ENCODE assay signal across 8 cellular contexts in genomic region chr14:30558675-30559555, GRCh38. TPM values are rescaled to one million over a fixed set of nuclear protein-coding genes. Genes with fewer than 3 reads are reported as not detected.
A peak's percentile ranks its signal among the peaks of the same experiment; 100 is the strongest.
DNase-seq lines count a peak whose midpoint lies in the region; ATAC-seq and TF ChIP-seq lines count a peak whose summit lies in the region.

TSS of gene G2E3 (plus strand) at chr14:30559158. CDS start at chr14:30581080, 21,922 bp downstream.

- ATAC-seq in HG02798 (IDR thresholded peaks at IDR 0.05; ENCODE audit: poor library complexity, unreplicated experiment) (peak; percentile 100), left ventricle myocardium superior (peak; percentile 100), psoas muscle (peak; percentile 98 to 100 (median 100))

- peaks cover 20% of the 10 kb centered on the region for H3K36me3 Mint-ChIP-seq in T-helper 1 cell treated with Interleukin-12 subunit alpha and Interleukin-12 subunit beta and Interleukin-4 antibody, amounts not matched to agents 30 μg/mL and 1 μg/mL, for 36 hours (ENCODE audit: low read depth)

- H3K4me3 ChIP-seq in psoas muscle (peak within 1 kb of the TSS; percentile 90), urinary bladder (ENCODE audit: low read depth, low read length) (peak within 1 kb of the TSS; percentile 80)

- H3K9me3 Mint-ChIP-seq in T-helper 1 cell treated with Interleukin-12 subunit alpha and Interleukin-12 subunit beta and Interleukin-4 antibody, amounts not matched to agents 30 μg/mL and 1 μg/mL, for 36 hours: no peaks in the 10 kb centered on the region

- peak within 1 kb of the TSS; percentile 73 for H3K27ac ChIP-seq in psoas muscle
- peak within 1 kb of the TSS; percentile 81 for H3K27ac ChIP-seq in urinary bladder (ENCODE audit: low read depth)

- intact Hi-C loops in left ventricle myocardium superior (cut with micrococcal nuclease): no loop called here
- intact Hi-C loops in psoas muscle (cut with DNase I): loop anchor here in 1 of 2 donors (5.0 kb wide), 1 partner anchor 38 kb away; no protein-coding TSS in a partner anchor

- no peaks in the 10 kb centered on the region for H3K9me3 ChIP-seq in psoas muscle

- H3K27me3 ChIP-seq in psoas muscle (ENCODE audit: insufficient read depth in 3 of 3, low read length in 2 of 3): no peaks in the 10 kb centered on the region

- TF ChIP-seq CTCF in GM13976 (IDR thresholded peaks at IDR 0.05; ENCODE audit: borderline replicate concordance, control extremely low read depth, extremely low read depth, insufficient read depth, missing control alignments) (no peak), psoas muscle (IDR thresholded peaks at IDR 0.05) (no peak)

- peak within 1 kb of the TSS; percentile 100 for H3K4me3 Mint-ChIP-seq in T-helper 1 cell treated with Interleukin-12 subunit alpha and Interleukin-12 subunit beta and Interleukin-4 antibody, amounts not matched to agents 30 μg/mL and 1 μg/mL, for 36 hours

- no peaks in the 10 kb centered on the region for H3K36me3 ChIP-seq in psoas muscle (ENCODE audit: insufficient read depth in 1 of 2, low read depth in 1 of 2)
- no peaks in the 10 kb centered on the region for H3K36me3 ChIP-seq in urinary bladder (ENCODE audit: insufficient read depth)

- H3K4me1 ChIP-seq in psoas muscle (peaks cover 8% of the 10 kb centered on the region), urinary bladder (ENCODE audit: insufficient read depth) (no peaks in the 10 kb centered on the region)

- DNase-seq in GM13976 (ENCODE audit: low spot score) (peak; percentile 94), NCI-H1417 treated with DMSO at 0.1 percent for 48 hours (lab: John Stamatoyannopoulos, UW) (peak; percentile 85), amygdala (lab: John Stamatoyannopoulos, UW) (peak; percentile 9 to 85 (median 68)), left ventricle myocardium superior (peak; percentile 93), psoas muscle (peak; percentile 88 to 92)

- H3K27me3 Mint-ChIP-seq in T-helper 1 cell treated with Interleukin-12 subunit alpha and Interleukin-12 subunit beta and Interleukin-4 antibody, amounts not matched to agents 30 μg/mL and 1 μg/mL, for 36 hours (ENCODE audit: low read depth): no peaks in the 10 kb centered on the region

- in situ Hi-C loops in GM13976 (cut with MboI; ENCODE audit: low sequenced_read_pairs, unreplicated experiment): no loop called here

- peaks cover 28% of the 10 kb centered on the region for H3K4me1 Mint-ChIP-seq in T-helper 1 cell treated with Interleukin-12 subunit alpha and Interleukin-12 subunit beta and Interleukin-4 antibody, amounts not matched to agents 30 μg/mL and 1 μg/mL, for 36 hours (ENCODE audit: low read depth)

- WGBS in psoas muscle, 3 donors: 0 to 1% (median 0%) methylated on average over 56 to 62 of the region's 62 CpGs
- under 1% methylated on average over 62 of the region's 62 CpGs for WGBS in urinary bladder

- peak within 1 kb of the TSS; percentile 99 for H3K27ac Mint-ChIP-seq in T-helper 1 cell treated with Interleukin-12 subunit alpha and Interleukin-12 subunit beta and Interleukin-4 antibody, amounts not matched to agents 30 μg/mL and 1 μg/mL, for 36 hours

RNA-seq across cellular contexts. Expression of gene G2E3, which starts in this region (rescaled TPM):
- total RNA-seq in left ventricle myocardium superior: 7.7 TPM
- 1 to 10 TPM; 4.3 to 8.0 (median 6.5) TPM for total RNA-seq in psoas muscle
- polyA plus RNA-seq in psoas muscle: 1 to 10 TPM; 1.9 to 5.0 (median 2.6) TPM
- 45.6 TPM for total RNA-seq in urinary bladder
- polyA plus RNA-seq in urinary bladder: 5.8 TPM

Comparison
In these comparisons a context has a peak if more than half of its experiments do, and no peak if none do; other contexts are left out.
1. Peak in every context shown above with its lines: DNase-seq, ATAC-seq, H3K4me3 ChIP-seq and H3K27ac ChIP-seq.